18 cellular contexts compared by ENCODE assay signal in the genomic region with DNA sequence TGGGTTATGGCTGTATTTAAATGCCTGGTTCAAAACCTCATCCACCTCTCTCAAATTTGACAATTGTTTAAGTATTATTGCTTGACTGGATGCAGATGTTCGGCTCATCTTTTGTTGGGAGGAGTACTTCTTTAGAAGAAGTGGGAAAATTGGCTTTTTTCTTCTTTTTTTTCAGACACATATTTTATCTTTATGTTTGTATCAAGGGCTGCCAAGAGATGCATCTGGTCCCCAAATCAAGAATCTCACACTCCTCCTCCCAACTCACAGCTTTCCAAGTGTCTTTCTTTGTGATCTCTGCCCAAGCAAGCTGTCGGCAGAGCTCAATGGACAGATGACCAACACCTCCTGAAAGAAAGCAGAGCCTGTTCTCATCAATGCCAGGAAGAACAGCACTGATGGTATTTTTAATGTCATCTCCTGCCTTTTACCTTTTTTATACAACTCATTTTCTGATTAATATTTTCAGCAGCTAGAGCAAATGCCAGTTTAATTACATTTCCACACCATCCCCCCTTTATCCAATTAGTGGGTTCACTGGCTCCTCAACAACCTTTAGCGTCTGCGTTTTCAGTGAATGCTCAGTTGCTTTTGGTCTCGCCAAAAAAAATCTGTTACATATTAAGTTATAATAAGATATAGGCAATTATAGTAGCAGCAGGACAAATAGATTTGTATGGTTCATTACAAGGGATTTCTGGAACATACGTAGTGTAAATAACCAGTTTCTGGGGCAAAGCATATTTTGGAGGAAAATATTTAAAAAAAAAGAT.
DNase-seq lines count a peak whose midpoint lies in the region; ATAC-seq and TF ChIP-seq lines count a peak whose summit lies in the region.
"Had no signal": no experiment of that assay in that cellular context is flagged by ENCODE, and none has a peak within 500 bp of the region (broad histone marks: within the 10 kb centered on the region; RNA-seq: fewer than 3 reads in every experiment).

No MANE protein-coding gene starts in this region.

- TF ChIP-seq RAD21 in SK-N-SH (IDR thresholded peaks at IDR 0.05; ENCODE audit: low read length): no peak; the same call in 1 of the 2 replicates

- H3F3A ChIP-seq in SK-N-SH (replicated peaks; ENCODE audit: insufficient read depth): no peaks in the 10 kb centered on the region

- H2BK15ac ChIP-seq in mesenchymal stem cell (ENCODE audit: low read depth, poor library complexity, severe bottlenecking): no peak overlapping the region

- no peaks in the 10 kb centered on the region for H3K79me2 ChIP-seq in SK-N-SH (ENCODE audit: insufficient read depth)
- no peaks in the 10 kb centered on the region for H3K79me2 ChIP-seq in osteoblast (ENCODE audit: insufficient read depth, low read length)

- DNase-seq in G401 (ENCODE audit: low spot score) (peak; percentile 8), SK-N-SH (peak; percentile 21), mesenchymal stem cell (no peak), tibial artery (no peak), HEK293T (ENCODE audit: extremely low spot score) (no peak), osteoblast (ENCODE audit: insufficient read length, low spot score, missing footprints) (no peak)
- DNase-seq: BE2C; CD4-positive, alpha-beta memory T cell; COR-L47; DMS153; DMS79 treated with DMSO at 0.1 percent for 48 hours; EL; GDM1 had no signal

- POLR2A ChIA-PET in SK-N-SH (lab: Yijun Ruan, JAX): interaction anchor here (0.8 kb wide), 1 partner anchor 12 kb away, joined by 3 read pairs; no protein-coding TSS in a partner anchor
- POLR2A ChIA-PET in HEK293T (lab: Yijun Ruan, JAX): no interaction called here

- intact Hi-C loops in tibial artery (cut with DNase I; ENCODE audit: low total_unique reads): no loop called here

- no peak overlapping the region for H3K23ac ChIP-seq in mesenchymal stem cell (ENCODE audit: low read length in 2 of 2)

- H3K4ac ChIP-seq in mesenchymal stem cell (ENCODE audit: low read depth in 1 of 2, low read length in 2 of 2): no peak overlapping the region

- H3K27ac ChIP-seq in SK-N-SH (ENCODE audit: low read depth in 2 of 2, low read length in 1 of 2) (peak overlapping the region in 1 of 2 experiments; percentile 95; a peak in 2 of 4 replicates), mesenchymal stem cell (ENCODE audit: low read length, poor library complexity, severe bottlenecking) (no peak overlapping the region), tibial artery (peak overlapping the region; percentile 75 to 78), osteoblast (ENCODE audit: low read depth, low read length) (no peak overlapping the region)
- H3K27ac ChIP-seq: C4-2B had no signal

- H2AK5ac ChIP-seq in mesenchymal stem cell (ENCODE audit: low read length, severe bottlenecking): no peak overlapping the region

- TF ChIP-seq CTCF in SK-N-SH (IDR thresholded peaks at IDR 0.05): no peak
- no peak for TF ChIP-seq CTCF in tibial artery (IDR thresholded peaks at IDR 0.05)
- no peak for TF ChIP-seq CTCF in osteoblast (IDR thresholded peaks at IDR 0.05; ENCODE audit: extremely low read depth, low read depth, low read length)

- no peaks in the 10 kb centered on the region for H3K36me3 ChIP-seq in SK-N-SH (replicated peaks in 1 of 2; ENCODE audit: control insufficient read depth in 1 of 2, insufficient read depth in 2 of 2, low read length in 1 of 2)
- no peaks in the 10 kb centered on the region for H3K36me3 ChIP-seq in mesenchymal stem cell (ENCODE audit: control insufficient read depth in 1 of 2, insufficient read depth in 2 of 2, low read depth in 1 of 2, low read length in 2 of 2)
- H3K36me3 ChIP-seq in tibial artery: no peaks in the 10 kb centered on the region
- H3K36me3 ChIP-seq in osteoblast (ENCODE audit: insufficient read depth, low read length): no peaks in the 10 kb centered on the region
- H3K36me3 ChIP-seq: BE2C had no signal

- H4K8ac ChIP-seq in mesenchymal stem cell (ENCODE audit: low read length): no peak overlapping the region

- H3K4me1 ChIP-seq in SK-N-SH (ENCODE audit: control insufficient read depth in 1 of 2, insufficient read depth in 2 of 2, low read depth in 1 of 2, low read length in 1 of 2) (peaks cover 0 to 25% of the 10 kb centered on the region in 2 experiments; a peak in 2 of 4 replicates), mesenchymal stem cell (ENCODE audit: control insufficient read depth, insufficient read depth, low read depth, low read length) (no peaks in the 10 kb centered on the region), tibial artery (peaks cover 0 to 59% (median 20%) of the 10 kb centered on the region in 4 donors), osteoblast (ENCODE audit: insufficient read depth, low read length) (peaks cover 58% of the 10 kb centered on the region)

- H3K18ac ChIP-seq in mesenchymal stem cell (ENCODE audit: low read depth in 1 of 2, low read length in 2 of 2): no peak overlapping the region

- no peak overlapping the region for H2BK5ac ChIP-seq in mesenchymal stem cell (ENCODE audit: low read depth, low read length, poor library complexity, severe bottlenecking)

- CTCF ChIA-PET in SK-N-SH (lab: Yijun Ruan, JAX) (interaction anchor here (0.5 to 0.6 kb wide), 3 partner anchors 14 to 1141 kb away, joined by 3 to 5 read pairs (median 3); no protein-coding TSS in a partner anchor), HEK293T (lab: Yijun Ruan, JAX) (no interaction called here)

- no peak overlapping the region for H3K9ac ChIP-seq in SK-N-SH
- peak overlapping the region; percentile 37 for H3K9ac ChIP-seq in mesenchymal stem cell (ENCODE audit: low read length)

- no peak overlapping the region for H2AFZ ChIP-seq in SK-N-SH (ENCODE audit: low read depth)
- no peak overlapping the region for H2AFZ ChIP-seq in mesenchymal stem cell (ENCODE audit: low read depth, low read length)
- H2AFZ ChIP-seq in osteoblast (ENCODE audit: low read length): no peak overlapping the region

- H4K91ac ChIP-seq in mesenchymal stem cell (ENCODE audit: low read length): no peak overlapping the region

- 51% methylated on average over 6 of the region's 6 CpGs for WGBS in SK-N-SH (ENCODE audit: low lambda C conversion rate)
- 79% methylated on average over 4 of the region's 6 CpGs for WGBS in mesenchymal stem cell

- H3K14ac ChIP-seq in mesenchymal stem cell (ENCODE audit: low read length in 2 of 2): no peak overlapping the region

- no peak overlapping the region for H3K4me2 ChIP-seq in SK-N-SH
- no peak overlapping the region for H3K4me2 ChIP-seq in mesenchymal stem cell (ENCODE audit: low read length, poor library complexity, severe bottlenecking)
- no peak overlapping the region for H3K4me2 ChIP-seq in osteoblast (ENCODE audit: insufficient read depth, low read length)

- ATAC-seq in GM19452 (IDR thresholded peaks at IDR 0.05; ENCODE audit: unreplicated experiment) (no peak), HG03025 (IDR thresholded peaks at IDR 0.05; ENCODE audit: low FRiP score, unreplicated experiment) (no peak)
- ATAC-seq: HCT116, HepG2 had no signal

- H3K4me3 ChIP-seq in SK-N-SH (ENCODE audit: low read depth in 2 of 2, low read length in 1 of 2): no peak overlapping the region
- no peak overlapping the region for H3K4me3 ChIP-seq in mesenchymal stem cell (ENCODE audit: insufficient read depth in 1 of 2, low read depth in 1 of 2, low read length in 2 of 2)
- no peak overlapping the region for H3K4me3 ChIP-seq in tibial artery
- no peak overlapping the region for H3K4me3 ChIP-seq in osteoblast (ENCODE audit: insufficient read depth, low read length)

- no peaks in the 10 kb centered on the region for H3K27me3 ChIP-seq in SK-N-SH (ENCODE audit: insufficient read depth)
- H3K27me3 ChIP-seq in mesenchymal stem cell (ENCODE audit: control insufficient read depth in 1 of 2, insufficient read depth in 1 of 2, low read length in 2 of 2): no peaks in the 10 kb centered on the region
- no peaks in the 10 kb centered on the region for H3K27me3 ChIP-seq in tibial artery
- H3K27me3 ChIP-seq in osteoblast (ENCODE audit: insufficient read depth, low read length): no peaks in the 10 kb centered on the region
- H3K27me3 ChIP-seq: BE2C had no signal

- no peaks in the 10 kb centered on the region for H4K20me1 ChIP-seq in SK-N-SH (ENCODE audit: insufficient read depth)
- no peaks in the 10 kb centered on the region for H4K20me1 ChIP-seq in osteoblast (ENCODE audit: insufficient read depth, low read length)

- in situ Hi-C loops in G401 (cut with HindIII; ENCODE audit: low sequenced_read_pairs): no loop called here

- H3K9me3 ChIP-seq in SK-N-SH: no peaks in the 10 kb centered on the region
- no peaks in the 10 kb centered on the region for H3K9me3 ChIP-seq in mesenchymal stem cell (ENCODE audit: control insufficient read depth, low read length)
- H3K9me3 ChIP-seq in tibial artery: no peaks in the 10 kb centered on the region
- no peaks in the 10 kb centered on the region for H3K9me3 ChIP-seq in osteoblast (ENCODE audit: low read depth, low read length)
- H3K9me3 ChIP-seq: BE2C had no signal

- no peak overlapping the region for H2BK120ac ChIP-seq in mesenchymal stem cell (ENCODE audit: low read depth, low read length)

- no peaks in the 10 kb centered on the region for H3K9me2 ChIP-seq in SK-N-SH

- peak in 1 of 2 experiments; percentile 66; a peak in 2 of 4 replicates for TF ChIP-seq EP300 in SK-N-SH (IDR thresholded peaks at IDR 0.05; ENCODE audit: borderline replicate concordance in 1 of 2, low read depth in 1 of 2, low read length in 1 of 2)

- H2BK12ac ChIP-seq in mesenchymal stem cell (ENCODE audit: low read length in 2 of 2): no peak overlapping the region

- H3K79me1 ChIP-seq in mesenchymal stem cell (replicated peaks; ENCODE audit: low read length, poor library complexity, severe bottlenecking): no peaks in the 10 kb centered on the region

TF ChIP-seq in SK-N-SH, 30 proteins besides CTCF, POLR2A, EP300 and RAD21 (continues in another document):
- TF ChIP-seq TCF12 (IDR thresholded peaks at IDR 0.05) (0 out of 2 replicates have a peak, but pooled peaks have one; percentile 5), GATA2 (CRISPR knock-in tag; IDR thresholded peaks at IDR 0.05) (no peak), RCOR1 (IDR thresholded peaks at IDR 0.05; ENCODE audit: low read length) (peak; percentile 33; the same call in 1 of the 2 replicates), FOXJ3 (CRISPR knock-in tag; IDR thresholded peaks at IDR 0.05) (no peak), SIN3A (IDR thresholded peaks at IDR 0.05; ENCODE audit: borderline replicate concordance, low read depth, low read length) (no peak), RFX5 (IDR thresholded peaks at IDR 0.05; ENCODE audit: low read length) (no peak), RXRA (IDR thresholded peaks at IDR 0.05; ENCODE audit: borderline replicate concordance, low read depth) (no peak)

TF ChIP-seq in HEK293T, 16 proteins besides CTCF, POLR2A, EP300 and RAD21:
- no peak for TF ChIP-seq L3MBTL2 (conservative IDR thresholded peaks at IDR 0.05)
- TF ChIP-seq ELF4 (IDR thresholded peaks at IDR 0.05): no peak
- TF ChIP-seq ARNT (IDR thresholded peaks at IDR 0.05): no peak
- TF ChIP-seq ZNF384 (IDR thresholded peaks at IDR 0.05): no peak
- no peak for TF ChIP-seq BHLHE40 (IDR thresholded peaks at IDR 0.05; ENCODE audit: borderline replicate concordance)
- no peak for TF ChIP-seq NFRKB (IDR thresholded peaks at IDR 0.05)
- TF ChIP-seq HDGF (IDR thresholded peaks at IDR 0.05; ENCODE audit: borderline replicate concordance): no peak
- TF ChIP-seq FOXM1 (IDR thresholded peaks at IDR 0.05; ENCODE audit: borderline replicate concordance): no peak
- no peak for TF ChIP-seq LEF1 (IDR thresholded peaks at IDR 0.05; ENCODE audit: borderline replicate concordance)
- TF ChIP-seq TARDBP (IDR thresholded peaks at IDR 0.05): no peak

Comparison
In these comparisons a context has a peak if more than half of its experiments do, and no peak if none do; other contexts are left out.
1. DNase-seq: peak in G401 (single experiment) and SK-N-SH (single experiment); none in mesenchymal stem cell (single experiment), tibial artery (0 of 2), HEK293T (single experiment) and osteoblast (single experiment).
2. H3K27ac ChIP-seq: peak in tibial artery (2 of 2); none in mesenchymal stem cell (single experiment) and osteoblast (single experiment).